8 cellular contexts compared by ENCODE assay signal in genomic region chr19:16326401-16327130, GRCh38. TPM values are rescaled to one million over a fixed set of nuclear protein-coding genes. Genes with fewer than 3 reads are reported as not detected.
DNase-seq lines count a peak whose midpoint lies in the region; ATAC-seq, FAIRE-seq and TF ChIP-seq lines count a peak whose summit lies in the region.

No MANE protein-coding gene starts in this region.

- H3K4me3 ChIP-seq in adrenal gland (peak overlapping the region in 2 of 4 donors; percentile 19 to 95), left lung (peak overlapping the region; percentile 60 to 77), suprapubic skin (peak overlapping the region; percentile 74)

- ATAC-seq in activated naive CD4-positive, alpha-beta T cell treated with anti-CD3 and anti-CD28 coated beads, Interleukin-2, amount 50 U/mL, for 72 hours = no peak
- no peak for ATAC-seq in left lung

- DNase-seq in activated naive CD4-positive, alpha-beta T cell treated with Interleukin-2 at 50 U/mL for 16 hours = peak; percentile 43
- DNase-seq in activated naive CD4-positive, alpha-beta T cell treated with anti-CD3 and anti-CD28 coated beads, Interleukin-2, amount 50 U/mL, for 72 hours (ENCODE audit: low spot score in 2 of 2) = no peak
- DNase-seq in adrenal gland = peak in 3 of 7 donors; percentile 25 to 59 (median 41)
- peak in 1 of 2 donors; percentile 79 for DNase-seq in left lung
- peak in 1 of 2 donors; percentile 73 for DNase-seq in suprapubic skin (ENCODE audit: low spot score in 2 of 2)
- DNase-seq in H54 (ENCODE audit: insufficient read length, low spot score) = no peak
- DNase-seq in NCI-H526 treated with DMSO at 0.1 percent for 48 hours (lab: John Stamatoyannopoulos, UW) = no peak
- no peak for DNase-seq in NCI-H1694 (lab: John Stamatoyannopoulos, UW)

- H3K27ac ChIP-seq in adrenal gland (peak overlapping the region in 4 of 5 donors; percentile 71 to 98 (median 82)), left lung (peak overlapping the region; percentile 76 to 98), suprapubic skin (peak overlapping the region; percentile 89)

- WGBS in adrenal gland, 4 donors = 59 to 75% (median 68%) methylated on average over 40 to 55 of the region's 55 CpGs
- 69% methylated on average over 14 of the region's 55 CpGs for WGBS in suprapubic skin

- H3K4me1 ChIP-seq in adrenal gland (replicated peaks in 1 of 2) (peaks cover 0 to 23% of the 10 kb centered on the region in 2 donors), left lung (peaks cover 13 to 62% of the 10 kb centered on the region in 2 donors), suprapubic skin (peaks cover 49% of the 10 kb centered on the region)

- peak in 1 of 2 donors; percentile 33 for TF ChIP-seq POLR2A in adrenal gland (IDR thresholded peaks at IDR 0.05)
- no peak for TF ChIP-seq POLR2A in suprapubic skin (IDR thresholded peaks at IDR 0.05)
- TF ChIP-seq POLR2A in H54 (IDR thresholded peaks at IDR 0.05; ENCODE audit: low read depth, low read length) = no peak

- H3K36me3 Mint-ChIP-seq in activated naive CD4-positive, alpha-beta T cell treated with anti-CD3 and anti-CD28 coated beads, Interleukin-2, amount 50 U/mL, for 72 hours = no peaks in the 10 kb centered on the region

- TF ChIP-seq CTCF in adrenal gland (IDR thresholded peaks at IDR 0.05) (no peak), left lung (IDR thresholded peaks at IDR 0.05) (no peak), suprapubic skin (IDR thresholded peaks at IDR 0.05) (no peak)

- H3K9me3 ChIP-seq in adrenal gland (replicated peaks in 1 of 3) (no peaks in the 10 kb centered on the region), left lung (no peaks in the 10 kb centered on the region), suprapubic skin (no peaks in the 10 kb centered on the region)

- H3K36me3 ChIP-seq in adrenal gland (replicated peaks in 1 of 2) = peaks cover 0 to 18% of the 10 kb centered on the region in 2 donors
- H3K36me3 ChIP-seq in left lung = peaks cover 0 to 28% of the 10 kb centered on the region in 2 donors
- peaks cover 23% of the 10 kb centered on the region for H3K36me3 ChIP-seq in suprapubic skin

- no peak overlapping the region for H3K27ac Mint-ChIP-seq in activated naive CD4-positive, alpha-beta T cell treated with anti-CD3 and anti-CD28 coated beads, Interleukin-2, amount 50 U/mL, for 72 hours

- H3K27me3 ChIP-seq in adrenal gland (no peaks in the 10 kb centered on the region), left lung (no peaks in the 10 kb centered on the region), suprapubic skin (no peaks in the 10 kb centered on the region)

- FAIRE-seq in H54 (lab: Jason Lieb, UNC) = no peak

- no peaks in the 10 kb centered on the region for H3K9me3 Mint-ChIP-seq in activated naive CD4-positive, alpha-beta T cell treated with anti-CD3 and anti-CD28 coated beads, Interleukin-2, amount 50 U/mL, for 72 hours

- intact Hi-C loops in adrenal gland (cut with DNase I) = loop anchor here (10.0 kb wide), 1 partner anchor 72 kb away; no protein-coding TSS in a partner anchor
- intact Hi-C loops in left lung (cut with DNase I) = loop anchor here in 1 of 2 donors (10.0 kb wide), 1 partner anchor 72 kb away; no protein-coding TSS in a partner anchor

- TF ChIP-seq EP300 in suprapubic skin (IDR thresholded peaks at IDR 0.05) = no peak

RNA-seq across cellular contexts. Expression of gene KLF2, which starts 1.9 kb away (rescaled TPM):
- total RNA-seq in activated naive CD4-positive, alpha-beta T cell treated with anti-CD3 and anti-CD28 coated beads, Interleukin-2, amount 50 U/mL, for 72 hours = under 1 TPM; 0.56 to 0.57 TPM
- total RNA-seq in adrenal gland (10 to 100 TPM in 7 of 8 donors, 1 to 10 TPM in 1; 3.4 to 52.3 (median 27.0) TPM), left lung (10 to 100 TPM; 30.2 to 75.9 TPM), suprapubic skin (10 to 100 TPM; 27.0 to 41.1 (median 36.9) TPM)
- 10 to 100 TPM in 1 of 3 donors, 1 to 10 TPM in 2; 7.0 to 29.3 (median 9.6) TPM for polyA plus RNA-seq in adrenal gland
